1 cellular context compared by ENCODE assay signal in the genomic region with DNA sequence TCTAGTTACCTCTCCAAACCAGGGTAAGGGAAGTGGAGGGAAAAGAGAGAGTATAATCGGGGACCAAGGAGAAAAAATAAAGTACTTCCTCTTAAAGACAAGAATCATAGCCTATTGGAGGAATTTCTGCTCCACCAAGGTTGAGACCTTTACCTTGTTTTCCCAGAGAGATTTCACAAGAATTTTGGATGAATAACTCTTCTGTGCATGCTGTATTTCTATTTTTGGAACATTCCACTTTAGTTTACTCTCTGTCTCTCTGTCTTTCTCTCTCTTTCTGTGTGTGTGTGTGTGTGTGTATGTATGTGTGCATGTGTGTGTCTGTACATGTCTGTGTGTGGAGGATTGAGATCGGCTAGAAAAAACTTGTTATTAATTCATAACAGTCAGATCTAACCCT.
TF ChIP-seq lines count a peak whose summit lies in the region.

No MANE protein-coding gene starts in this region.

TF ChIP-seq in HCT116, 20 proteins besides CTCF, POLR2A, EP300 and RAD21:
- TF ChIP-seq, protein P1, sequence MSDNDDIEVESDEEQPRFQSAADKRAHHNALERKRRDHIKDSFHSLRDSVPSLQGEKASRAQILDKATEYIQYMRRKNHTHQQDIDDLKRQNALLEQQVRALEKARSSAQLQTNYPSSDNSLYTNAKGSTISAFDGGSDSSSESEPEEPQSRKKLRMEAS (IDR thresholded peaks at IDR 0.05), result no peak
- TF ChIP-seq ZBTB33 (IDR thresholded peaks at IDR 0.05; ENCODE audit: extremely low read depth, insufficient replicate concordance, low read length) (no peak), ZFX (IDR thresholded peaks at IDR 0.05) (no peak)
